ENCODE assay signal across 8 cellular contexts in genomic region chr5:43007911-43008368, GRCh38. TPM values are rescaled to one million over a fixed set of nuclear protein-coding genes. Genes with fewer than 3 reads are reported as not detected.
DNase-seq lines count a peak whose midpoint lies in the region; ATAC-seq and TF ChIP-seq lines count a peak whose summit lies in the region.

No MANE protein-coding gene starts in this region.

- TF ChIP-seq CTCF in BJ (IDR thresholded peaks at IDR 0.05; ENCODE audit: insufficient read depth, low read depth, low read length): peak; percentile 30; the same call in 1 of the 2 replicates

- H3K27ac Mint-ChIP-seq in activated CD4-positive, alpha-beta T cell treated with anti-CD3 and anti-CD28 coated beads for 36 hours: peak overlapping the region; percentile 94
- peak overlapping the region; percentile 98 for H3K27ac Mint-ChIP-seq in dendritic cell treated with granulocyte-macrophage colony-stimulating factor and Interleukin-4, amounts not matched to agents 40 ng/mL and 50 ng/mL, for 4 days

- POLR2A ChIA-PET in BJ (lab: Charles Lee): interaction anchor here (0.6 to 1.1 kb wide), 5 partner anchors 9 to 189 kb away, joined by 3 to 10 read pairs (median 4); no protein-coding TSS in a partner anchor
- POLR2A ChIA-PET in activated CD4-positive, alpha-beta T cell treated with anti-CD3 and anti-CD28 coated beads for 36 hours (lab: Charles Lee): interaction anchor here (1.0 to 3.3 kb wide), 10 partner anchors 9 to 58 kb away, joined by 3 to 23 read pairs (median 4); no protein-coding TSS in a partner anchor

- peak overlapping the region; percentile 30 for H3K4me3 ChIP-seq in BJ (ENCODE audit: low read depth, low read length)

- DNase-seq in BJ (ENCODE audit: low read depth) (no peak), NCI-H524 treated with DMSO at 0.1 percent for 48 hours (lab: John Stamatoyannopoulos, UW) (peak; percentile 74), lung microvascular endothelial cell (ENCODE audit: low read depth in 2 of 2) (peak; percentile 79 to 85)
- DNase-seq in activated CD4-positive, alpha-beta T cell treated with anti-CD3 and anti-CD28 coated beads for 36 hours: peak; percentile 91
- peak; percentile 61 to 70 for DNase-seq in stimulated activated CD8-positive, alpha-beta memory T cell treated with anti-CD3 and anti-CD28 coated beads, Interleukin-4, amount 100 ng/mL, for 1 hour (ENCODE audit: low read depth in 2 of 2, low spot score in 1 of 2)

- H3K4me1 Mint-ChIP-seq in activated CD4-positive, alpha-beta T cell treated with anti-CD3 and anti-CD28 coated beads for 36 hours: peaks cover 21% of the 10 kb centered on the region
- H3K4me1 Mint-ChIP-seq in dendritic cell treated with granulocyte-macrophage colony-stimulating factor and Interleukin-4, amounts not matched to agents 40 ng/mL and 50 ng/mL, for 4 days (ENCODE audit: low read depth): peaks cover 39% of the 10 kb centered on the region

- no peaks in the 10 kb centered on the region for H3K27me3 ChIP-seq in BJ (ENCODE audit: control insufficient read depth, insufficient read depth, low read length)

- intact Hi-C loops in activated CD4-positive, alpha-beta T cell treated with anti-CD3 and anti-CD28 coated beads for 36 hours (cut with DNase I, micrococcal nuclease): loop anchor here (1.0 to 5.0 kb wide), 12 partner anchors 10 to 304 kb away; partner anchors contain the start of genes ANXA2R (in 2 of the 2), ZNF131 (in 2 of the 2) and HMGCS1 (in 1 of the 2)
- intact Hi-C loops in dendritic cell treated with granulocyte-macrophage colony-stimulating factor and Interleukin-4, amounts not matched to agents 40 ng/mL and 50 ng/mL, for 4 days (cut with micrococcal nuclease): loop anchor here (1.0 to 5.0 kb wide), 4 partner anchors 13 to 59 kb away; partner anchors contain the start of gene ANXA2R

- ATAC-seq in GM19351 (IDR thresholded peaks at IDR 0.05; ENCODE audit: unreplicated experiment) (peak; percentile 49), HG03439 (IDR thresholded peaks at IDR 0.05; ENCODE audit: unreplicated experiment) (peak; percentile 51)
- peak; percentile 70 for ATAC-seq in activated CD4-positive, alpha-beta T cell treated with anti-CD3 and anti-CD28 coated beads for 36 hours

- no peaks in the 10 kb centered on the region for H3K27me3 Mint-ChIP-seq in activated CD4-positive, alpha-beta T cell treated with anti-CD3 and anti-CD28 coated beads for 36 hours
- H3K27me3 Mint-ChIP-seq in dendritic cell treated with granulocyte-macrophage colony-stimulating factor and Interleukin-4, amounts not matched to agents 40 ng/mL and 50 ng/mL, for 4 days: no peaks in the 10 kb centered on the region

- peak overlapping the region; percentile 76 for H3K4me3 Mint-ChIP-seq in activated CD4-positive, alpha-beta T cell treated with anti-CD3 and anti-CD28 coated beads for 36 hours
- H3K4me3 Mint-ChIP-seq in dendritic cell treated with granulocyte-macrophage colony-stimulating factor and Interleukin-4, amounts not matched to agents 40 ng/mL and 50 ng/mL, for 4 days: peak overlapping the region; percentile 82

- CTCF ChIA-PET in BJ (lab: Yijun Ruan, JAX): interaction anchor here (0.5 to 2.5 kb wide), 12 partner anchors 9 to 99 kb away, joined by 3 to 11 read pairs (median 4); no protein-coding TSS in a partner anchor
- CTCF ChIA-PET in activated CD4-positive, alpha-beta T cell treated with anti-CD3 and anti-CD28 coated beads for 36 hours (lab: Charles Lee): interaction anchor here (0.8 to 5.3 kb wide), 17 partner anchors 9 to 105 kb away, joined by 3 to 83 read pairs (median 4); no protein-coding TSS in a partner anchor

- H3K36me3 ChIP-seq in BJ (ENCODE audit: control insufficient read depth, insufficient read depth, low read length): no peaks in the 10 kb centered on the region

- peaks cover 2% of the 10 kb centered on the region for H3K36me3 Mint-ChIP-seq in activated CD4-positive, alpha-beta T cell treated with anti-CD3 and anti-CD28 coated beads for 36 hours (ENCODE audit: low read depth)
- H3K36me3 Mint-ChIP-seq in dendritic cell treated with granulocyte-macrophage colony-stimulating factor and Interleukin-4, amounts not matched to agents 40 ng/mL and 50 ng/mL, for 4 days (ENCODE audit: low read depth): no peaks in the 10 kb centered on the region

- H3K9me3 Mint-ChIP-seq in activated CD4-positive, alpha-beta T cell treated with anti-CD3 and anti-CD28 coated beads for 36 hours (ENCODE audit: low read depth): no peaks in the 10 kb centered on the region
- no peaks in the 10 kb centered on the region for H3K9me3 Mint-ChIP-seq in dendritic cell treated with granulocyte-macrophage colony-stimulating factor and Interleukin-4, amounts not matched to agents 40 ng/mL and 50 ng/mL, for 4 days

RNA-seq across cellular contexts. Expression of gene ANXA2R, which starts 32.2 kb away (rescaled TPM):
- 0.53 and 0.74 TPM in 2 replicates for polyA plus RNA-seq in BJ (2011; rRNA removed)
- 2.4 and 3.0 TPM in 2 replicates for polyA minus RNA-seq in BJ (2011; rRNA and poly(A)+ RNA removed)
- 1 to 10 TPM; 3.2 to 4.6 TPM for total RNA-seq in activated CD4-positive, alpha-beta T cell treated with anti-CD3 and anti-CD28 coated beads for 36 hours
- total RNA-seq in lung microvascular endothelial cell: 6.5 and 7.2 TPM in 2 replicates
